ENCODE assay signal across 1 cellular context in genomic region chr14:94679941-94680340, GRCh38.
A peak's percentile ranks its signal among the peaks of the same experiment; 100 is the strongest.
TF ChIP-seq lines count a peak whose summit lies in the region.

No MANE protein-coding gene starts in this region.

TF ChIP-seq in K562, 482 proteins besides CTCF, POLR2A, EP300 and RAD21 (continued from another document):
- TF ChIP-seq, protein P1, sequence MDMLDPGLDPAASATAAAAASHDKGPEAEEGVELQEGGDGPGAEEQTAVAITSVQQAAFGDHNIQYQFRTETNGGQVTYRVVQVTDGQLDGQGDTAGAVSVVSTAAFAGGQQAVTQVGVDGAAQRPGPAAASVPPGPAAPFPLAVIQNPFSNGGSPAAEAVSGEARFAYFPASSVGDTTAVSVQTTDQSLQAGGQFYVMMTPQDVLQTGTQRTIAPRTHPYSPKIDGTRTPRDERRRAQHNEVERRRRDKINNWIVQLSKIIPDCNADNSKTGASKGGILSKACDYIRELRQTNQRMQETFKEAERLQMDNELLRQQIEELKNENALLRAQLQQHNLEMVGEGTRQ (CRISPR knock-in tag; IDR thresholded peaks at IDR 0.05): peak; percentile 24; the same call in 1 of the 2 replicates
- TF ChIP-seq DMBX1 (CRISPR knock-in tag; IDR thresholded peaks at IDR 0.05; ENCODE audit: borderline replicate concordance) (no peak), BACH1 (tag; IDR thresholded peaks at IDR 0.05) (no peak), ZNF41 (CRISPR knock-in tag; conservative IDR thresholded peaks at IDR 0.05) (no peak)
